Comparison of ENCODE assay signal across 1 cellular context in the genomic region with DNA sequence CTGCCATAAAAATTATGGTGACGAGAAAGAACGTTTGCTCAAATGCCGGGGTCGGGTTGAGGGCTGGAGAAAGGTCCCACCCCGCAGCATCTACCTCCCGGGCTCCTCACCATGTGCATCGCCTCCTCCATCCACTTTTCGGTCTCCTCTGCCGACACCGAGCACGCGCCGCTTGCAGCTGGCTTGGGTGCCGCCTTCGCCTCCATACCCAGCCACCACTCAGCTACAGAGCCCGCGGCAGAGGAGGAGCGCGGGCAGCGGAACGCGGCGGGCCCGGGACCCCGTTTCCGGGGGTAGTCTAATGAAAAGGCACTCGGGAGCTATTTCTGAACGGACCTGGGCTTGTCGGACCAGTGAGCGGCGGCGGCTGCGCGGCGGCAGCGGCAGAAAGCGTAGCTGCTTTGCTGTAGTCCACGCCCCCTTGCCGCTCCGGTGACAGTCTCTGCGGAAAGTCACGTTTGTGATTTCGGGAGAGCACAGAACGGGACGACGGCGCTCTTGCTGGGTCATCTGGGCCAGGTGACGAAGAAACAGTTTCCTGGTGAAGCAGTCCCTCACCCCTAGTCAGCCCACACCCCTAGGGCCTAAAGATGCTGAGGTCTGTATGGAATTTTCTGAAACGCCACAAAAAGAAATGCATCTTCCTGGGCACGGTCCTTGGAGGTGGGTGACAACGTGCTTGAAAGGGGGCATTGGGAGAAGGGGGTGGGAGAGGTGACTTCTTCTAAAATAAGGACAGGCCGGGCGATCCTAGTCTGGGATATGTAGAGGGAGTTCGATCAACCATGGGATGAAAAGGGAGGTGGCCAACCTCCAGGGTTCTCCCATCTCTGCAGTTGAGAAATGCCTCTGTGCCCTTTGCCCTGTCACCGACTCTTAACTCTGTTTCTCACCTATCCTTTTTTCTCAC.
TF ChIP-seq lines count a peak whose summit lies in the region.

TSS of gene ADAT2 (minus strand) at position 243 of the 910 bp plus-strand sequence. CDS start at position 206, 37 bp downstream.
A gene with protein sequence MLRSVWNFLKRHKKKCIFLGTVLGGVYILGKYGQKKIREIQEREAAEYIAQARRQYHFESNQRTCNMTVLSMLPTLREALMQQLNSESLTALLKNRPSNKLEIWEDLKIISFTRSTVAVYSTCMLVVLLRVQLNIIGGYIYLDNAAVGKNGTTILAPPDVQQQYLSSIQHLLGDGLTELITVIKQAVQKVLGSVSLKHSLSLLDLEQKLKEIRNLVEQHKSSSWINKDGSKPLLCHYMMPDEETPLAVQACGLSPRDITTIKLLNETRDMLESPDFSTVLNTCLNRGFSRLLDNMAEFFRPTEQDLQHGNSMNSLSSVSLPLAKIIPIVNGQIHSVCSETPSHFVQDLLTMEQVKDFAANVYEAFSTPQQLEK (plus strand): TSS at position 353 of the 910 bp plus-strand sequence. CDS start 238 bp downstream, at position 591.

TF ChIP-seq in WTC11, 78 proteins besides CTCF, POLR2A, EP300 and RAD21 (continued from another document and continues in another):
- TF ChIP-seq AFF4 (CRISPR knock-in tag; IDR thresholded peaks at IDR 0.05; ENCODE audit: borderline replicate concordance) (peak; percentile 83; the same call in 1 of the 2 replicates), ZNF263 (CRISPR knock-in tag; IDR thresholded peaks at IDR 0.05; ENCODE audit: low read depth) (peak; percentile 64), GABPB1 (CRISPR knock-in tag; IDR thresholded peaks at IDR 0.05) (peak; percentile 91), RELA (CRISPR knock-in tag; IDR thresholded peaks at IDR 0.05; ENCODE audit: borderline replicate concordance) (no peak), TEAD4 (CRISPR knock-in tag; IDR thresholded peaks at IDR 0.05) (no peak), ZNF138 (CRISPR knock-in tag; conservative IDR thresholded peaks at IDR 0.05) (no peak), SOX15 (CRISPR knock-in tag; IDR thresholded peaks at IDR 0.05) (no peak), ZNF232 (CRISPR knock-in tag; IDR thresholded peaks at IDR 0.05) (peak; percentile 73; the same call in 1 of the 2 replicates), FOXP1 (CRISPR knock-in tag; IDR thresholded peaks at IDR 0.05; ENCODE audit: borderline replicate concordance) (peak; percentile 93), ZBTB43 (CRISPR knock-in tag; IDR thresholded peaks at IDR 0.05) (peak; percentile 47; the same call in 1 of the 2 replicates), FOXK1 (CRISPR knock-in tag; IDR thresholded peaks at IDR 0.05) (peak; percentile 92), TCF7 (CRISPR knock-in tag; IDR thresholded peaks at IDR 0.05; ENCODE audit: low read depth) (no peak), SP1 (CRISPR knock-in tag; conservative IDR thresholded peaks at IDR 0.05) (peak; percentile 96), NFE2L1 (CRISPR knock-in tag; IDR thresholded peaks at IDR 0.05) (peak; percentile 33; the same call in 1 of the 2 replicates), TEAD1 (CRISPR knock-in tag; IDR thresholded peaks at IDR 0.05) (peak; percentile 84), KAT7 (CRISPR knock-in tag; IDR thresholded peaks at IDR 0.05; ENCODE audit: borderline replicate concordance) (no peak), ETV6 (CRISPR knock-in tag; IDR thresholded peaks at IDR 0.05) (peak; percentile 97), MAX (CRISPR knock-in tag; IDR thresholded peaks at IDR 0.05) (peak; percentile 92), MYBL2 (CRISPR knock-in tag; IDR thresholded peaks at IDR 0.05) (peak; percentile 88; the same call in 1 of the 2 replicates), FOXP4 (CRISPR knock-in tag; IDR thresholded peaks at IDR 0.05) (peak; percentile 93; the same call in 1 of the 2 replicates)
- TF ChIP-seq, protein P1, sequence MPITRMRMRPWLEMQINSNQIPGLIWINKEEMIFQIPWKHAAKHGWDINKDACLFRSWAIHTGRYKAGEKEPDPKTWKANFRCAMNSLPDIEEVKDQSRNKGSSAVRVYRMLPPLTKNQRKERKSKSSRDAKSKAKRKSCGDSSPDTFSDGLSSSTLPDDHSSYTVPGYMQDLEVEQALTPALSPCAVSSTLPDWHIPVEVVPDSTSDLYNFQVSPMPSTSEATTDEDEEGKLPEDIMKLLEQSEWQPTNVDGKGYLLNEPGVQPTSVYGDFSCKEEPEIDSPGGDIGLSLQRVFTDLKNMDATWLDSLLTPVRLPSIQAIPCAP (CRISPR knock-in tag; IDR thresholded peaks at IDR 0.05) = peak; percentile 79; the same call in 1 of the 2 replicates
- TF ChIP-seq, protein P2, sequence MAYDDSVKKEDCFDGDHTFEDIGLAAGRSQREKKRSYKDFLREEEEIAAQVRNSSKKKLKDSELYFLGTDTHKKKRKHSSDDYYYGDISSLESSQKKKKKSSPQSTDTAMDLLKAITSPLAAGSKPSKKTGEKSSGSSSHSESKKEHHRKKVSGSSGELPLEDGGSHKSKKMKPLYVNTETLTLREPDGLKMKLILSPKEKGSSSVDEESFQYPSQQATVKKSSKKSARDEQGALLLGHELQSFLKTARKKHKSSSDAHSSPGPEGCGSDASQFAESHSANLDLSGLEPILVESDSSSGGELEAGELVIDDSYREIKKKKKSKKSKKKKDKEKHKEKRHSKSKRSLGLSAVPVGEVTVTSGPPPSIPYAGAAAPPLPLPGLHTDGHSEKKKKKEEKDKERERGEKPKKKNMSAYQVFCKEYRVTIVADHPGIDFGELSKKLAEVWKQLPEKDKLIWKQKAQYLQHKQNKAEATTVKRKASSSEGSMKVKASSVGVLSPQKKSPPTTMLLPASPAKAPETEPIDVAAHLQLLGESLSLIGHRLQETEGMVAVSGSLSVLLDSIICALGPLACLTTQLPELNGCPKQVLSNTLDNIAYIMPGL (CRISPR knock-in tag; IDR thresholded peaks at IDR 0.05) = peak; percentile 77
- TF ChIP-seq, protein P3, sequence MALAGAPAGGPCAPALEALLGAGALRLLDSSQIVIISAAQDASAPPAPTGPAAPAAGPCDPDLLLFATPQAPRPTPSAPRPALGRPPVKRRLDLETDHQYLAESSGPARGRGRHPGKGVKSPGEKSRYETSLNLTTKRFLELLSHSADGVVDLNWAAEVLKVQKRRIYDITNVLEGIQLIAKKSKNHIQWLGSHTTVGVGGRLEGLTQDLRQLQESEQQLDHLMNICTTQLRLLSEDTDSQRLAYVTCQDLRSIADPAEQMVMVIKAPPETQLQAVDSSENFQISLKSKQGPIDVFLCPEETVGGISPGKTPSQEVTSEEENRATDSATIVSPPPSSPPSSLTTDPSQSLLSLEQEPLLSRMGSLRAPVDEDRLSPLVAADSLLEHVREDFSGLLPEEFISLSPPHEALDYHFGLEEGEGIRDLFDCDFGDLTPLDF (CRISPR knock-in tag; IDR thresholded peaks at IDR 0.05) = no peak; the same call in 1 of the 2 replicates
- TF ChIP-seq, protein P4, sequence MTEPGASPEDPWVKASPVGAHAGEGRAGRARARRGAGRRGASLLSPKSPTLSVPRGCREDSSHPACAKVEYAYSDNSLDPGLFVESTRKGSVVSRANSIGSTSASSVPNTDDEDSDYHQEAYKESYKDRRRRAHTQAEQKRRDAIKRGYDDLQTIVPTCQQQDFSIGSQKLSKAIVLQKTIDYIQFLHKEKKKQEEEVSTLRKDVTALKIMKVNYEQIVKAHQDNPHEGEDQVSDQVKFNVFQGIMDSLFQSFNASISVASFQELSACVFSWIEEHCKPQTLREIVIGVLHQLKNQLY (CRISPR knock-in tag; IDR thresholded peaks at IDR 0.05) = no peak
- TF ChIP-seq, protein P5, sequence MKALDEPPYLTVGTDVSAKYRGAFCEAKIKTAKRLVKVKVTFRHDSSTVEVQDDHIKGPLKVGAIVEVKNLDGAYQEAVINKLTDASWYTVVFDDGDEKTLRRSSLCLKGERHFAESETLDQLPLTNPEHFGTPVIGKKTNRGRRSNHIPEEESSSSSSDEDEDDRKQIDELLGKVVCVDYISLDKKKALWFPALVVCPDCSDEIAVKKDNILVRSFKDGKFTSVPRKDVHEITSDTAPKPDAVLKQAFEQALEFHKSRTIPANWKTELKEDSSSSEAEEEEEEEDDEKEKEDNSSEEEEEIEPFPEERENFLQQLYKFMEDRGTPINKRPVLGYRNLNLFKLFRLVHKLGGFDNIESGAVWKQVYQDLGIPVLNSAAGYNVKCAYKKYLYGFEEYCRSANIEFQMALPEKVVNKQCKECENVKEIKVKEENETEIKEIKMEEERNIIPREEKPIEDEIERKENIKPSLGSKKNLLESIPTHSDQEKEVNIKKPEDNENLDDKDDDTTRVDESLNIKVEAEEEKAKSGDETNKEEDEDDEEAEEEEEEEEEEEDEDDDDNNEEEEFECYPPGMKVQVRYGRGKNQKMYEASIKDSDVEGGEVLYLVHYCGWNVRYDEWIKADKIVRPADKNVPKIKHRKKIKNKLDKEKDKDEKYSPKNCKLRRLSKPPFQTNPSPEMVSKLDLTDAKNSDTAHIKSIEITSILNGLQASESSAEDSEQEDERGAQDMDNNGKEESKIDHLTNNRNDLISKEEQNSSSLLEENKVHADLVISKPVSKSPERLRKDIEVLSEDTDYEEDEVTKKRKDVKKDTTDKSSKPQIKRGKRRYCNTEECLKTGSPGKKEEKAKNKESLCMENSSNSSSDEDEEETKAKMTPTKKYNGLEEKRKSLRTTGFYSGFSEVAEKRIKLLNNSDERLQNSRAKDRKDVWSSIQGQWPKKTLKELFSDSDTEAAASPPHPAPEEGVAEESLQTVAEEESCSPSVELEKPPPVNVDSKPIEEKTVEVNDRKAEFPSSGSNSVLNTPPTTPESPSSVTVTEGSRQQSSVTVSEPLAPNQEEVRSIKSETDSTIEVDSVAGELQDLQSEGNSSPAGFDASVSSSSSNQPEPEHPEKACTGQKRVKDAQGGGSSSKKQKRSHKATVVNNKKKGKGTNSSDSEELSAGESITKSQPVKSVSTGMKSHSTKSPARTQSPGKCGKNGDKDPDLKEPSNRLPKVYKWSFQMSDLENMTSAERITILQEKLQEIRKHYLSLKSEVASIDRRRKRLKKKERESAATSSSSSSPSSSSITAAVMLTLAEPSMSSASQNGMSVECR (CRISPR knock-in tag; IDR thresholded peaks at IDR 0.05; ENCODE audit: borderline replicate concordance) = peak; percentile 22; the same call in 1 of the 2 replicates
